Comparison of ENCODE assay signal across 8 cellular contexts in the genomic region with DNA sequence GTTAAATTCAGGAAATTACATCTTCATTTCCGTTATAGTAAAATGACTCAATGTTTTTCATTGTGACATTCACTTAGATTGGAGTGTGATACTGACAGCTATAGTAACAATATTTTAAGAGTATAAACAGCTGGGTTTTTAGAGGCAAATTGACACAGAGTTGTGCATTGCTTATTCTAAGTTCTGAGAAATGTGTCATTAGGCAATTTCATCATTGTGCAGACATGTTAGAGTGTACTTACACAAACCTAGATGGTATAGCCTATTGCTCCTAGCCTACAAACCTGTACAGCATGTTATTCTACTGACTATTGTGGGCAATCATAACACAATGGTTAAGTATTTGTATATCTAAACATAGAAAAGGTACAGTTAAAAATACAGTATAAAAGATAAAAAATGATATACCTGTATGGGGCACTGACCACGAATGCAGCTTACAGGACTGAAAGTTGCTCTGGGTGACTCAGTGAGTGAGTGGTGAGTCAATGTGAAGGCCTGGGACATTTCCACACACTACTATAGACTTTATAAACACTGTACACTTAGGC.
DNase-seq lines count a peak whose midpoint lies in the region; ATAC-seq, FAIRE-seq and TF ChIP-seq lines count a peak whose summit lies in the region.

No MANE protein-coding gene starts in this region.

- no peak overlapping the region for H3K4me3 ChIP-seq in bronchial epithelial cell (ENCODE audit: low read depth, low read length)

- DNase-seq in activated naive CD4-positive, alpha-beta T cell treated with anti-CD3 and anti-CD28 coated beads for 36 hours: peak; percentile 49
- no peak for DNase-seq in activated naive CD4-positive, alpha-beta T cell treated with anti-CD3 and anti-CD28 coated beads, Interleukin-2, amount 50 U/mL, for 16 hours
- DNase-seq in HT-29 (ENCODE audit: low spot score) (peak; percentile 31), bronchial epithelial cell (ENCODE audit: low read depth) (peak; percentile 91), type B pancreatic cell (ENCODE audit: extremely low spot score, unreplicated experiment) (no peak)
- peak; percentile 17 for DNase-seq in stimulated activated naive CD8-positive, alpha-beta T cell treated with anti-CD3 and anti-CD28 coated beads, Interleukin-15, Interleukin-2, amounts not matched to agents 100 U/mL and 50 U/mL, for 24 hours

- no peaks in the 10 kb centered on the region for H3K27me3 ChIP-seq in bronchial epithelial cell (ENCODE audit: control insufficient read depth, insufficient read depth, low read length)

- no peaks in the 10 kb centered on the region for H3K9me3 Mint-ChIP-seq in activated naive CD4-positive, alpha-beta T cell treated with anti-CD3 and anti-CD28 coated beads for 36 hours
- H3K9me3 Mint-ChIP-seq in type B pancreatic cell: no peaks in the 10 kb centered on the region

- peaks cover 6% of the 10 kb centered on the region for H3K27me3 Mint-ChIP-seq in activated naive CD4-positive, alpha-beta T cell treated with anti-CD3 and anti-CD28 coated beads for 36 hours (ENCODE audit: low read depth)
- H3K27me3 Mint-ChIP-seq in type B pancreatic cell: no peaks in the 10 kb centered on the region

- peak; percentile 88 for ATAC-seq in stimulated activated naive CD8-positive, alpha-beta T cell treated with anti-CD3 and anti-CD28 coated beads, Interleukin-15, Interleukin-2, amounts not matched to agents 100 U/mL and 50 U/mL, for 24 hours
- ATAC-seq in HG02642 (IDR thresholded peaks at IDR 0.05; ENCODE audit: poor library complexity, unreplicated experiment) (no peak), HG02840 (IDR thresholded peaks at IDR 0.05; ENCODE audit: low FRiP score, unreplicated experiment) (no peak)

- no peaks in the 10 kb centered on the region for H3K36me3 Mint-ChIP-seq in activated naive CD4-positive, alpha-beta T cell treated with anti-CD3 and anti-CD28 coated beads for 36 hours (ENCODE audit: low read depth)
- peaks cover 16% of the 10 kb centered on the region for H3K36me3 Mint-ChIP-seq in type B pancreatic cell

- no peaks in the 10 kb centered on the region for H3K36me3 ChIP-seq in bronchial epithelial cell (ENCODE audit: control insufficient read depth, insufficient read depth, low read length)

- TF ChIP-seq CTCF in bronchial epithelial cell (IDR thresholded peaks at IDR 0.05; ENCODE audit: insufficient read depth, low read length, severe bottlenecking) (no peak), type B pancreatic cell (conservative IDR thresholded peaks at IDR 0.05) (no peak)

- H3K27ac Mint-ChIP-seq in activated naive CD4-positive, alpha-beta T cell treated with anti-CD3 and anti-CD28 coated beads for 36 hours: no peak overlapping the region
- no peak overlapping the region for H3K27ac Mint-ChIP-seq in type B pancreatic cell

- FAIRE-seq in bronchial epithelial cell (lab: Jason Lieb, UNC): no peak

- intact Hi-C loops in activated naive CD4-positive, alpha-beta T cell treated with anti-CD3 and anti-CD28 coated beads for 36 hours (cut with micrococcal nuclease): loop anchor here (2.0 to 5.0 kb wide), 3 partner anchors 30 to 524 kb away; no protein-coding TSS in a partner anchor

- CTCF ChIA-PET in activated naive CD4-positive, alpha-beta T cell treated with anti-CD3 and anti-CD28 coated beads for 36 hours (lab: Charles Lee): interaction anchor here (0.6 to 1.2 kb wide), 3 partner anchors 34 to 220 kb away, joined by 3 read pairs; no protein-coding TSS in a partner anchor

- H3K4me1 Mint-ChIP-seq in activated naive CD4-positive, alpha-beta T cell treated with anti-CD3 and anti-CD28 coated beads for 36 hours (ENCODE audit: low read depth): peaks cover 6% of the 10 kb centered on the region
- peaks cover 12% of the 10 kb centered on the region for H3K4me1 Mint-ChIP-seq in type B pancreatic cell (ENCODE audit: unreplicated experiment)

- no peak overlapping the region for H3K4me3 Mint-ChIP-seq in activated naive CD4-positive, alpha-beta T cell treated with anti-CD3 and anti-CD28 coated beads for 36 hours
- no peak overlapping the region for H3K4me3 Mint-ChIP-seq in type B pancreatic cell

Comparison
In these comparisons a context has a peak if more than half of its experiments do, and no peak if none do; other contexts are left out.
1. DNase-seq: peak in activated naive CD4-positive, alpha-beta T cell treated with anti-CD3 and anti-CD28 coated beads for 36 hours (single experiment), HT-29 (single experiment), bronchial epithelial cell (single experiment) and stimulated activated naive CD8-positive, alpha-beta T cell treated with anti-CD3 and anti-CD28 coated beads, Interleukin-15, Interleukin-2, amounts not matched to agents 100 U/mL and 50 U/mL, for 24 hours (single experiment); none in activated naive CD4-positive, alpha-beta T cell treated with anti-CD3 and anti-CD28 coated beads, Interleukin-2, amount 50 U/mL, for 16 hours (single experiment) and type B pancreatic cell (single experiment).